ENCODE assay signal across 12 cellular contexts in genomic region chr19:50205681-50206138, GRCh38. TPM values are rescaled to one million over a fixed set of nuclear protein-coding genes. Genes with fewer than 3 reads are reported as not detected.
A peak's percentile ranks its signal among the peaks of the same experiment; 100 is the strongest.
DNase-seq lines count a peak whose midpoint lies in the region; ATAC-seq, FAIRE-seq and TF ChIP-seq lines count a peak whose summit lies in the region.
"Had no signal": no experiment of that assay in that cellular context is flagged by ENCODE, and none has a peak within 500 bp of the region (broad histone marks: within the 10 kb centered on the region; RNA-seq: fewer than 3 reads in every experiment).

No MANE protein-coding gene starts in this region.

- TF ChIP-seq EP300 in HepG2 (IDR thresholded peaks at IDR 0.05; ENCODE audit: low read depth in 2 of 2, low read length in 2 of 2) (no peak), HepG2 (CRISPR knock-in tag; IDR thresholded peaks at IDR 0.05; ENCODE audit: borderline replicate concordance) (no peak), transverse colon (IDR thresholded peaks at IDR 0.05; ENCODE audit: low read depth) (peak; percentile 66)

- H3K36me3 ChIP-seq in HepG2 (replicated peaks in 1 of 2; ENCODE audit: control insufficient read depth in 1 of 2, insufficient read depth in 2 of 2, low read length in 2 of 2) (no peaks in the 10 kb centered on the region), transverse colon (no peaks in the 10 kb centered on the region)
- H3K36me3 ChIP-seq: brain microvascular endothelial cell had no signal

- peak overlapping the region; percentile 76 for H3K4me2 ChIP-seq in HepG2 (ENCODE audit: low read depth, low read length)

- H3K9ac ChIP-seq in HepG2 (ENCODE audit: insufficient read depth, low read depth, low read length) = no peak overlapping the region

- no peak for TF ChIP-seq RAD21 in HepG2 (CRISPR knock-in tag; IDR thresholded peaks at IDR 0.05)

- ATAC-seq in HepG2 (peak; percentile 39), GM19452 (IDR thresholded peaks at IDR 0.05; ENCODE audit: unreplicated experiment) (no peak)

- WGBS in HepG2 (ENCODE audit: low lambda C conversion rate) = 18% methylated on average over 2 of the region's 12 CpGs
- 21% methylated on average over 8 of the region's 12 CpGs; no CpG with 5 or more reads in 1 of the 2 donors for WGBS in transverse colon (ENCODE audit: low coverage in 1 of 2), 2 donors

- H3K27ac ChIP-seq in VCaP = peak overlapping the region; percentile 77
- no peak overlapping the region for H3K27ac ChIP-seq in HepG2 (ENCODE audit: extremely low read length, insufficient read depth, low read length)
- H3K27ac ChIP-seq in transverse colon = peak overlapping the region; percentile 90 to 98 (median 94)
- H3K27ac ChIP-seq: brain microvascular endothelial cell had no signal

- POLR2A ChIA-PET in HepG2 (lab: Yijun Ruan, JAX) = interaction anchor here (1.2 to 1.5 kb wide), 4 partner anchors 29 to 128 kb away, joined by 3 to 9 read pairs (median 4); partner anchors contain the start of gene KCNC3

- intact Hi-C loops in HepG2 (cut with micrococcal nuclease; ENCODE audit: unreplicated experiment) = no loop called here
- intact Hi-C loops in transverse colon (cut with DNase I; ENCODE audit: low total_unique reads) = no loop called here

- DNase-seq in NCI-H2171 treated with DMSO at 0.1 percent for 48 hours (lab: John Stamatoyannopoulos, UW) (peak; percentile 19), NCI-H2171 (lab: John Stamatoyannopoulos, UW) (no peak), HepG2 (ENCODE audit: low spot score) (no peak), transverse colon (peak; percentile 91), NCI-H128 (lab: John Stamatoyannopoulos, UW; ENCODE audit: unreplicated experiment) (no peak)
- DNase-seq in stimulated activated CD4-positive, alpha-beta T cell treated with anti-CD3 and anti-CD28 coated beads, Interleukin-15, amount 100 ng/mL, for 24 hours = no peak
- DNase-seq: brain microvascular endothelial cell, GF-D8 had no signal

- TF ChIP-seq POLR2A in HepG2 (IDR thresholded peaks at IDR 0.05; ENCODE audit: insufficient read depth in 1 of 2, low read depth in 2 of 2, low read length in 2 of 2) (no peak), transverse colon (IDR thresholded peaks at IDR 0.05) (peak; percentile 81)

- in situ Hi-C loops in HepG2 (cut with HindIII; ENCODE audit: extremely low pct_ligation_motif_present, low pct_unique_long_range_greater_than_20kb) = no loop called here
- in situ Hi-C loops in transverse colon (cut with MboI; ENCODE audit: low pct_ligation_motif_present in 1 of 4, low pct_unique_long_range_greater_than_20kb in 1 of 4, low sequenced_read_pairs in 3 of 4) = no loop called here

- H3K27me3 ChIP-seq in HepG2 (ENCODE audit: control insufficient read depth in 1 of 2, insufficient read depth in 2 of 2, low read length in 2 of 2) = no peaks in the 10 kb centered on the region; a peak in 2 of 5 replicates
- peaks cover 58% of the 10 kb centered on the region for H3K27me3 ChIP-seq in transverse colon

- H3K9me3 ChIP-seq in HepG2 (ENCODE audit: low read length) = no peaks in the 10 kb centered on the region
- H3K9me3 ChIP-seq in transverse colon = no peaks in the 10 kb centered on the region

- CTCF ChIA-PET in HepG2 (lab: Yijun Ruan, JAX; ENCODE audit: low intra/inter-chr PET ratio, low total read pairs) = no interaction called here

- H2AFZ ChIP-seq in HepG2 (ENCODE audit: low read length) = no peak overlapping the region

- H3K4me1 ChIP-seq in HepG2 (ENCODE audit: insufficient read depth, low read length) (peaks cover 35% of the 10 kb centered on the region), transverse colon (peaks cover 0 to 45% (median 30%) of the 10 kb centered on the region in 4 donors)

- H4K20me1 ChIP-seq in HepG2 (ENCODE audit: insufficient read depth, low read length) = no peaks in the 10 kb centered on the region

- H3K79me2 ChIP-seq in HepG2 (ENCODE audit: insufficient read depth, low read length) = no peaks in the 10 kb centered on the region

- BruUV-seq in HepG2 (replicated peaks; lab: Mats Ljungman, UMichigan) = no TSS peak

- H3K4me3 ChIP-seq in HepG2 (replicated peaks in 1 of 3; ENCODE audit: insufficient read depth in 1 of 3, low read depth in 2 of 3, low read length in 3 of 3) (peak overlapping the region; percentile 53 to 73 (median 59)), transverse colon (peak overlapping the region in 3 of 4 donors; percentile 34 to 53 (median 38))

- FAIRE-seq in HepG2 (lab: Jason Lieb, UNC) = no peak
- FAIRE-seq: A204.1 had no signal

- TF ChIP-seq CTCF in VCaP (conservative IDR thresholded peaks at IDR 0.05) (peak; percentile 50), HepG2 (CRISPR knock-in tag; IDR thresholded peaks at IDR 0.05) (no peak), transverse colon (IDR thresholded peaks at IDR 0.05) (peak in 4 of 5 experiments; percentile 35 to 85 (median 54))

TF ChIP-seq in HepG2, 621 proteins besides CTCF, POLR2A, EP300 and RAD21 (continues in another document):
- TF ChIP-seq MED1 (CRISPR knock-in tag; IDR thresholded peaks at IDR 0.05) (no peak), NFE2L2 (IDR thresholded peaks at IDR 0.05; ENCODE audit: low read length) (no peak), ZNF652 (CRISPR knock-in tag; IDR thresholded peaks at IDR 0.05; ENCODE audit: borderline replicate concordance, low read depth) (no peak), NAIF1 (CRISPR knock-in tag; IDR thresholded peaks at IDR 0.05; ENCODE audit: borderline replicate concordance) (no peak), ZNF572 (CRISPR knock-in tag; IDR thresholded peaks at IDR 0.05) (no peak), E2F2 (CRISPR knock-in tag; IDR thresholded peaks at IDR 0.05; ENCODE audit: borderline replicate concordance) (no peak), ARNT (IDR thresholded peaks at IDR 0.05) (no peak), ZNF747 (CRISPR knock-in tag; IDR thresholded peaks at IDR 0.05; ENCODE audit: borderline replicate concordance) (no peak), BRD4 (CRISPR knock-in tag; IDR thresholded peaks at IDR 0.05) (no peak), HNRNPLL (IDR thresholded peaks at IDR 0.05; ENCODE audit: low read depth, low read length, poor library complexity, severe bottlenecking) (no peak)

RNA-seq across cellular contexts. Expression of gene MYH14, which starts 2.3 kb away (rescaled TPM):
- total RNA-seq in HepG2 (2016; rRNA removed; fragmentation: Illumina TruSeq; extraction: Trizol) = 5.5 and 6.4 TPM in 2 replicates
- total RNA-seq in HepG2 (2016; cell fraction: cytosol; rRNA removed; fragmentation: Illumina TruSeq; extraction: Trizol; ENCODE audit: low read depth) = 0.53 and 0.61 TPM in 2 replicates
- 4.9 and 6.5 TPM in 2 replicates for total RNA-seq in HepG2 (2016; cell fraction: insoluble cytoplasmic fraction; rRNA removed; fragmentation: Illumina TruSeq; extraction: Trizol)
- 2.1 and 2.4 TPM in 2 replicates for total RNA-seq in HepG2 (2016; cell fraction: membrane; rRNA removed; fragmentation: Illumina TruSeq; extraction: Trizol)
- total RNA-seq in HepG2 (2016; cell fraction: nucleus; rRNA removed; fragmentation: Illumina TruSeq; extraction: Trizol) = 4.0 and 5.6 TPM in 2 replicates
- polyA plus RNA-seq in HepG2 (2011; rRNA removed) = 5.8 and 8.0 TPM in 2 replicates
- 5.0 and 5.4 TPM in 2 replicates for polyA plus RNA-seq in HepG2 (2011; cell fraction: cytosol; rRNA removed)
- 15.1 and 15.8 TPM in 2 replicates for polyA plus RNA-seq in HepG2 (2011; cell fraction: nucleus; rRNA removed)
- polyA plus RNA-seq in HepG2 (2012) = 5.1 and 8.9 TPM in 2 replicates
- 0.88 and 1.1 TPM in 2 replicates for polyA plus RNA-seq in HepG2 (2016; cell fraction: cytosol; fragmentation: Illumina TruSeq; extraction: Trizol; ENCODE audit: low read depth)
- 6.6 and 11.4 TPM in 2 replicates for polyA plus RNA-seq in HepG2 (2016; cell fraction: insoluble cytoplasmic fraction; fragmentation: Illumina TruSeq; extraction: Trizol; ENCODE audit: low read depth)
- polyA plus RNA-seq in HepG2 (2016; cell fraction: membrane; fragmentation: Illumina TruSeq; extraction: Trizol; ENCODE audit: low read depth) = 1.4 and 1.7 TPM in 2 replicates
- polyA plus RNA-seq in HepG2 (2016; cell fraction: nucleus; fragmentation: Illumina TruSeq; extraction: Trizol; ENCODE audit: insufficient read depth, low read depth) = 14.3 and 14.6 TPM in 2 replicates
- 22.4 TPM in 1 of 2 replicates, not detected in the other for polyA minus RNA-seq in HepG2 (2011; rRNA and poly(A)+ RNA removed; ENCODE audit: low replicate concordance)
- polyA minus RNA-seq in HepG2 (2011; cell fraction: cytosol; rRNA and poly(A)+ RNA removed) = 11.9 and 12.9 TPM in 2 replicates
- 9.0 TPM in 2 replicates for polyA minus RNA-seq in HepG2 (2011; cell fraction: nucleus; rRNA and poly(A)+ RNA removed)
- total RNA-seq in transverse colon = 100 to 1,000 TPM; 321 to 814 (median 393) TPM
- total RNA-seq: M059J had no signal

RNA-seq across cellular contexts. Expression of gene IZUMO2, which starts 42.6 kb away (rescaled TPM):
- total RNA-seq in HepG2 (2016; rRNA removed; fragmentation: Illumina TruSeq; extraction: Trizol) (not detected in 2 replicates), transverse colon (not detected)
- not detected in 2 replicates for total RNA-seq in HepG2 (2016; cell fraction: cytosol; rRNA removed; fragmentation: Illumina TruSeq; extraction: Trizol; ENCODE audit: low read depth)
- not detected in 2 replicates for total RNA-seq in HepG2 (2016; cell fraction: insoluble cytoplasmic fraction; rRNA removed; fragmentation: Illumina TruSeq; extraction: Trizol)
- total RNA-seq in HepG2 (2016; cell fraction: membrane; rRNA removed; fragmentation: Illumina TruSeq; extraction: Trizol) = not detected in 2 replicates
- total RNA-seq in HepG2 (2016; cell fraction: nucleus; rRNA removed; fragmentation: Illumina TruSeq; extraction: Trizol) = not detected in 2 replicates
- polyA plus RNA-seq in HepG2 (2011; rRNA removed) = not detected in 2 replicates
- polyA plus RNA-seq in HepG2 (2011; cell fraction: cytosol; rRNA removed) = not detected in 2 replicates
- not detected in 2 replicates for polyA plus RNA-seq in HepG2 (2011; cell fraction: nucleus; rRNA removed)
- polyA plus RNA-seq in HepG2 (2012) = not detected in 2 replicates
- polyA plus RNA-seq in HepG2 (2016; cell fraction: cytosol; fragmentation: Illumina TruSeq; extraction: Trizol; ENCODE audit: low read depth) = not detected in 2 replicates
- polyA plus RNA-seq in HepG2 (2016; cell fraction: insoluble cytoplasmic fraction; fragmentation: Illumina TruSeq; extraction: Trizol; ENCODE audit: low read depth) = not detected in 2 replicates
- not detected in 2 replicates for polyA plus RNA-seq in HepG2 (2016; cell fraction: membrane; fragmentation: Illumina TruSeq; extraction: Trizol; ENCODE audit: low read depth)
- not detected in 2 replicates for polyA plus RNA-seq in HepG2 (2016; cell fraction: nucleus; fragmentation: Illumina TruSeq; extraction: Trizol; ENCODE audit: insufficient read depth, low read depth)
- not detected in 2 replicates for polyA minus RNA-seq in HepG2 (2011; rRNA and poly(A)+ RNA removed; ENCODE audit: low replicate concordance)
- polyA minus RNA-seq in HepG2 (2011; cell fraction: cytosol; rRNA and poly(A)+ RNA removed) = not detected in 2 replicates
- polyA minus RNA-seq in HepG2 (2011; cell fraction: nucleus; rRNA and poly(A)+ RNA removed) = not detected in 2 replicates
- total RNA-seq: M059J had no signal

Comparison
In these comparisons a context has a peak if more than half of its experiments do, and no peak if none do; other contexts are left out.
1. DNase-seq: peak in NCI-H2171 treated with DMSO at 0.1 percent for 48 hours (single experiment) and transverse colon (single experiment); none in NCI-H2171 (single experiment), HepG2 (single experiment), NCI-H128 (single experiment) and stimulated activated CD4-positive, alpha-beta T cell treated with anti-CD3 and anti-CD28 coated beads, Interleukin-15, amount 100 ng/mL, for 24 hours (single experiment).
2. RNA of gene MYH14, which starts 2.3 kb away (total RNA-seq): 321 to 814 TPM in transverse colon; 0.53 to 6.5 TPM in HepG2; every median in the first group is over 10 times any median in the second.